Comparison of ENCODE assay signal across 1 cellular context in genomic region chr2:63189026-63189425, GRCh38.
TF ChIP-seq lines count a peak whose summit lies in the region.

No MANE protein-coding gene starts in this region.

TF ChIP-seq in WTC11, 78 proteins besides CTCF, POLR2A, EP300 and RAD21 (continued from another document):
- no peak for TF ChIP-seq IRF1 (CRISPR knock-in tag; IDR thresholded peaks at IDR 0.05)
- no peak for TF ChIP-seq TEAD4 (CRISPR knock-in tag; IDR thresholded peaks at IDR 0.05)
